In the genomic region with DNA sequence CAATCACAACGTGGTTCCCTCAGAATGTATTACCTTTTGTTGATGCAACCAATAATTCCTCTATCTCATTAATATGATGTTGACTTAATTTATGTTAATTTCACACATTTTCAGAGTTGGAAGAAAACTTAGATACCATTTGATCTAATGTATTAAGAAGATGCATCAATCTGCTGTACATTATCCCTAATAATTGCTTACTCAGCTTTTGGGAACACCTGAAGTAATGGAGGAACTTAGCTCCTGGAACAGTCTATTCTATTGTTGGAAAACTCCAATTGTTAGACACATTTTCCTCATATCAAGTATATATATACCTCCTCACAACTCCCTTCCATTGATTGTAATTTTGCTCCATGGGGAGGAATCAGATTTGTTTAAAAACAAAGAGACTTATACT, we compare ENCODE assay signal across 10 cellular contexts. TPM values are rescaled to one million over a fixed set of nuclear protein-coding genes. Genes with fewer than 3 reads are reported as not detected.
"Had no signal": no experiment of that assay in that cellular context is flagged by ENCODE, and none has a peak within 500 bp of the region (broad histone marks: within the 10 kb centered on the region; RNA-seq: fewer than 3 reads in every experiment).

No MANE protein-coding gene starts in this region.

- H3K27ac Mint-ChIP-seq: HFFc6, IgD-negative memory B cell had no signal

- H3K27ac ChIP-seq: GM23248, HL-60 had no signal

- H3K4me3 Mint-ChIP-seq: HFFc6, IgD-negative memory B cell had no signal

- H3K4me1 ChIP-seq: HAP-1 had no signal

- DNase-seq: GM23248, GOT3, H7, HFFc6, KG1 had no signal

- H3K36me3 Mint-ChIP-seq: IgD-negative memory B cell had no signal

- H2AFZ ChIP-seq: GM23248 had no signal

- H3K4me1 Mint-ChIP-seq: IgD-negative memory B cell had no signal

- H3K27me3 Mint-ChIP-seq: IgD-negative memory B cell had no signal

- H3K4me3 ChIP-seq: GM23248, HAP-1 had no signal

- ATAC-seq: HCT116 had no signal

- H3K9ac ChIP-seq: GM23248 had no signal

- H3K36me3 ChIP-seq: HAP-1 had no signal

- H3K9me3 ChIP-seq: HAP-1 had no signal

- H3K9me3 Mint-ChIP-seq: HFFc6 had no signal

RNA-seq across cellular contexts. Expression of a gene that starts 38.9 kb away (rescaled TPM):
- total RNA-seq: GM23248, HFFc6, HT1080 had no signal
- polyA plus RNA-seq: IgD-negative memory B cell had no signal
